ENCODE assay signal across 8 cellular contexts in genomic region chr1:234478152-234478480, GRCh38. TPM values are rescaled to one million over a fixed set of nuclear protein-coding genes. Genes with fewer than 3 reads are reported as not detected.
A peak's percentile ranks its signal among the peaks of the same experiment; 100 is the strongest.
DNase-seq lines count a peak whose midpoint lies in the region; FAIRE-seq and TF ChIP-seq lines count a peak whose summit lies in the region.

No MANE protein-coding gene starts in this region.

- POLR2A ChIA-PET in MCF 10A (lab: Yijun Ruan, JAX), result interaction anchor here (0.6 to 4.6 kb wide), 53 partner anchors 9 to 1150 kb away, joined by 3 to 63 read pairs (median 4); partner anchors contain the start of genes COA6, IRF2BP2, MAP3K21 and RBM34

- intact Hi-C loops in MCF 10A (cut with micrococcal nuclease), result loop anchor here (2.0 to 10.0 kb wide), 5 partner anchors 21 to 687 kb away; partner anchors contain the start of genes COA6 and RBM34

- no peak for FAIRE-seq in GM12891 (lab: Jason Lieb, UNC)

- DNase-seq in GM12891 (ENCODE audit: insufficient read length, low spot score) (peak; percentile 53), H7 (peak; percentile 84), LoVo (ENCODE audit: low spot score) (peak; percentile 70), T-helper 9 cell (peak; percentile 52), MCF 10A (ENCODE audit: unreplicated experiment) (peak; percentile 77), amniotic stem cell (lab: John Stamatoyannopoulos, UW) (no peak)
- peak; percentile 68 for DNase-seq in stimulated activated CD4-positive, alpha-beta T cell treated with anti-CD3 and anti-CD28 coated beads, Interleukin-2, amount 100 ng/mL, for 4 hours (ENCODE audit: low read depth)

- no peak for TF ChIP-seq CTCF in MCF 10A (IDR thresholded peaks at IDR 0.05; ENCODE audit: unreplicated experiment)

- peak; percentile 59 for TF ChIP-seq POLR2A in GM12891 (IDR thresholded peaks at IDR 0.05; ENCODE audit: low read depth, low read length)

- H3K36me3 Mint-ChIP-seq in MCF 10A (ENCODE audit: insufficient read depth, unreplicated experiment), result peaks cover 14% of the 10 kb centered on the region

- peaks cover 5% of the 10 kb centered on the region for H3K27me3 ChIP-seq in H7 (ENCODE audit: control insufficient read depth, insufficient read depth, low read length)
- no peaks in the 10 kb centered on the region for H3K27me3 ChIP-seq in layer of hippocampus (ENCODE audit: control insufficient read depth, insufficient read depth, low read length)

- H3K27ac ChIP-seq in layer of hippocampus (ENCODE audit: low read depth, low read length), result peak overlapping the region; percentile 83

- peaks cover 18% of the 10 kb centered on the region for H3K27me3 Mint-ChIP-seq in MCF 10A (ENCODE audit: insufficient read depth, unreplicated experiment)

- CTCF ChIA-PET in MCF 10A (lab: Yijun Ruan, JAX), result interaction anchor here (0.5 to 2.7 kb wide), 17 partner anchors 8 to 1026 kb away, joined by 3 to 13 read pairs (median 3); partner anchors contain the start of gene B3GALNT2

- no peak overlapping the region for H3K27ac Mint-ChIP-seq in MCF 10A (ENCODE audit: low read depth, unreplicated experiment)

- H3K4me1 Mint-ChIP-seq in MCF 10A (ENCODE audit: insufficient read depth, unreplicated experiment), result peaks cover 37% of the 10 kb centered on the region

- peak overlapping the region; percentile 90 for H3K4me3 ChIP-seq in H7 (ENCODE audit: insufficient read depth, low read depth, low read length)

- H3K36me3 ChIP-seq in H7 (replicated peaks; ENCODE audit: control insufficient read depth, insufficient read depth, low read length), result no peaks in the 10 kb centered on the region

- no peaks in the 10 kb centered on the region for H3K9me3 Mint-ChIP-seq in MCF 10A (ENCODE audit: unreplicated experiment)

- BruUV-seq in MCF 10A (replicated peaks; lab: Mats Ljungman, UMichigan), result no TSS peak

- H3K4me3 Mint-ChIP-seq in MCF 10A (ENCODE audit: unreplicated experiment), result peak overlapping the region; percentile 77

TF ChIP-seq in GM12891, 5 proteins besides CTCF, POLR2A, EP300 and RAD21:
- TF ChIP-seq SPI1 (IDR thresholded peaks at IDR 0.05; ENCODE audit: low read depth, low read length) (no peak), POLR2AphosphoS5 (IDR thresholded peaks at IDR 0.05; ENCODE audit: low read depth, low read length) (no peak), TAF1 (IDR thresholded peaks at IDR 0.05; ENCODE audit: low read depth, low read length) (no peak), PAX5 (IDR thresholded peaks at IDR 0.05; ENCODE audit: insufficient read depth, low read length, severe bottlenecking) (no peak), POU2F2 (IDR thresholded peaks at IDR 0.05; ENCODE audit: low read depth, low read length) (no peak)

RNA-seq across cellular contexts. Expression of gene TARBP1, which starts 0.9 kb away (rescaled TPM):
- polyA plus RNA-seq in GM12891 (2012; ENCODE audit: low read depth, missing spikeins), result 39.6 TPM
- 28.7 and 57.5 TPM in 2 replicates for total RNA-seq in H7 (2014; rRNA removed; shearing (Covaris generic))
- 45.5 and 52.5 TPM in 2 replicates for total RNA-seq in MCF 10A (2022)
